In genomic region chr9:113320051-113320450, GRCh38 we compare ENCODE assay signal across 1 cellular context.
TF ChIP-seq lines count a peak whose summit lies in the region.

No MANE protein-coding gene starts in this region.

TF ChIP-seq in endothelial cell of umbilical vein, 7 proteins besides CTCF, POLR2A, EP300 and RAD21:
- TF ChIP-seq GATA2 (IDR thresholded peaks at IDR 0.05; ENCODE audit: insufficient read depth, insufficient read length, low read depth, low read length) (no peak), JUN (IDR thresholded peaks at IDR 0.05; ENCODE audit: borderline replicate concordance, insufficient read depth, insufficient read length, low read depth) (no peak), MAX (IDR thresholded peaks at IDR 0.05; ENCODE audit: insufficient read depth, insufficient read length) (no peak), POLR2AphosphoS5 (IDR thresholded peaks at IDR 0.05; ENCODE audit: insufficient read depth, low read depth, low read length) (no peak), EZH2 (IDR thresholded peaks at IDR 0.05; ENCODE audit: borderline replicate concordance, low read depth, low read length, severe bottlenecking) (no peak), MYC (IDR thresholded peaks at IDR 0.05; ENCODE audit: low read depth, low read length) (no peak), FOS (IDR thresholded peaks at IDR 0.05; ENCODE audit: borderline replicate concordance, insufficient read depth, low read length) (no peak)
TF ChIP-seq in endothelial cell of umbilical vein: peak in this region for 0.
